In the genomic region with DNA sequence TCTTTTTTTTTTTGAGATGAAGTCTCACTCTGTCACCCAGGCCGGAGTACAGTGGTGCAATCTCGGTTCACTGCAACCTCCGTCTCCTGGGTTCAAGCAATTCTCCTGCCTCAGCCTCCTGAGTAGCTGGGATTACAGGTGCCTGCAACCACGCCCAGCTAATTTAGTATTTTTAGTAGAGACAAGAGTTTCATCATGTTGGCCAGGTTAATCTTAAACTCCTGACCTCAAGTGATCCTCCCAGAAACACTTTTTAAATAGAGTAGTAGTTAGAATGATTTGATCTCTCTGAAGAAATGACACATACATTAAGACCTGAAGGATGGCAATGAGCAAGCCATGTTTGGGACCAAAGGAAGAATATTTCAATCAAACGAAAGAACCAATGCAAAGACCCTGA, we compare ENCODE assay signal across 8 cellular contexts. TPM values are rescaled to one million over a fixed set of nuclear protein-coding genes. Genes with fewer than 3 reads are reported as not detected.
DNase-seq lines count a peak whose midpoint lies in the region; ATAC-seq and TF ChIP-seq lines count a peak whose summit lies in the region.
"Not testable (repeated sequence)": the region's sequence is repeated elsewhere in the genome, so short reads cannot be mapped to it uniquely, and the experiment has no call there.

No MANE protein-coding gene starts in this region.

- intact Hi-C loops in transverse colon (cut with DNase I; ENCODE audit: low total_unique reads): not testable (repeated sequence)

- H3K9me3 Mint-ChIP-seq in GM23338: not testable (repeated sequence)

- H3K4me1 ChIP-seq in GM23338 (ENCODE audit: insufficient read depth); liver (ENCODE audit: control insufficient read depth in 4 of 4, insufficient read depth in 4 of 4, low read length in 3 of 4): not testable (repeated sequence)
- H3K4me1 ChIP-seq in mucosa of rectum (ENCODE audit: control insufficient read depth in 2 of 2, insufficient read depth in 2 of 2, low read length in 2 of 2): peaks cover 0 to 20% of the 10 kb centered on the region in 2 donors
- H3K4me1 ChIP-seq in transverse colon: peaks cover 0 to 17% (median 3%) of the 10 kb centered on the region in 4 donors

- not testable (repeated sequence) for H3K9me2 ChIP-seq in GM23338 (ENCODE audit: insufficient read depth)

- H3K27ac ChIP-seq in GM23338 (ENCODE audit: low read depth) (peak overlapping the region; percentile 42; the same call in 1 of the 2 replicates), mucosa of rectum (ENCODE audit: low read depth in 2 of 2, low read length in 2 of 2) (peak overlapping the region; percentile 24 to 51), transverse colon (peak overlapping the region in 3 of 4 donors; percentile 31 to 44 (median 39))
- not testable (repeated sequence) for H3K27ac ChIP-seq in liver (ENCODE audit: low read depth in 1 of 2, low read length in 2 of 2)

- not testable (repeated sequence) for H2AFZ ChIP-seq in GM23338

- not testable (repeated sequence) for H3K27ac Mint-ChIP-seq in GM23338
- H3K27ac Mint-ChIP-seq in T-helper 17 cell: peak overlapping the region; percentile 51

- not testable (repeated sequence) for H3K4me2 ChIP-seq in GM23338

- not testable (repeated sequence) for H3K4me3 ChIP-seq in GM23338; liver (ENCODE audit: low read depth in 1 of 3, low read length in 3 of 3); mucosa of rectum (ENCODE audit: low read length in 2 of 2); transverse colon

- peaks cover 15% of the 10 kb centered on the region; the same call in 2 of the 3 replicates for H3K4me1 Mint-ChIP-seq in GM23338
- not testable (repeated sequence) for H3K4me1 Mint-ChIP-seq in T-helper 17 cell

- in situ Hi-C loops in Caki2 (cut with HindIII; ENCODE audit: low pct_unique_long_range_greater_than_20kb, low sequenced_read_pairs); transverse colon (cut with MboI; ENCODE audit: low pct_ligation_motif_present in 1 of 4, low pct_unique_long_range_greater_than_20kb in 1 of 4, low sequenced_read_pairs in 3 of 4): not testable (repeated sequence)

- not testable (repeated sequence) for H3K4me3 Mint-ChIP-seq in GM23338, T-helper 17 cell

- not testable (repeated sequence) for H4K20me1 ChIP-seq in GM23338 (replicated peaks; ENCODE audit: insufficient read depth)

- H3K79me2 ChIP-seq in GM23338 (replicated peaks; ENCODE audit: insufficient read depth): not testable (repeated sequence)

- H3K36me3 ChIP-seq in GM23338 (ENCODE audit: insufficient read depth); liver (ENCODE audit: control insufficient read depth in 4 of 4, insufficient read depth in 3 of 4, low read depth in 1 of 4, low read length in 3 of 4); mucosa of rectum (ENCODE audit: control insufficient read depth in 2 of 2, insufficient read depth in 2 of 2, low read length in 2 of 2); transverse colon: not testable (repeated sequence)

- peak; percentile 67 for ATAC-seq in GM19395 (IDR thresholded peaks at IDR 0.05; ENCODE audit: unreplicated experiment)
- not testable (repeated sequence) for ATAC-seq in GM23338, T-helper 17 cell

- TF ChIP-seq CTCF in GM23338 (conservative IDR thresholded peaks at IDR 0.05; ENCODE audit: low read depth in 2 of 2); liver (IDR thresholded peaks at IDR 0.05; ENCODE audit: low read depth, low read length, missing input control); transverse colon (IDR thresholded peaks at IDR 0.05): not testable (repeated sequence)

- not testable (repeated sequence) for H3K27me3 Mint-ChIP-seq in GM23338 (ENCODE audit: insufficient read depth, low read depth, poor library complexity); T-helper 17 cell

- not testable (repeated sequence) for TF ChIP-seq POLR2A in transverse colon (IDR thresholded peaks at IDR 0.05)

- not testable (repeated sequence) for H3K36me3 Mint-ChIP-seq in GM23338 (ENCODE audit: low read depth); T-helper 17 cell (ENCODE audit: low read depth)

- WGBS in liver: 39% methylated on average over 5 of the region's 5 CpGs
- 74 to 80% methylated on average over 1 to 5 of the region's 5 CpGs for WGBS in transverse colon (ENCODE audit: low coverage in 1 of 2), 2 donors

- TF ChIP-seq EP300 in transverse colon (IDR thresholded peaks at IDR 0.05; ENCODE audit: low read depth): not testable (repeated sequence)

- peak; percentile 64 for DNase-seq in Caki2 (ENCODE audit: low read depth)
- DNase-seq in GM23338 (ENCODE audit: low spot score); T-helper 17 cell; transverse colon: not testable (repeated sequence)
- DNase-seq in kidney tubule cell (ENCODE audit: low spot score): peak; percentile 52

- H3K9ac ChIP-seq in liver (ENCODE audit: low read depth in 1 of 2, low read length in 2 of 2); mucosa of rectum (ENCODE audit: low read depth in 1 of 2, low read length in 2 of 2): not testable (repeated sequence)

- not testable (repeated sequence) for H3K27me3 ChIP-seq in GM23338 (ENCODE audit: insufficient read depth); liver (ENCODE audit: control insufficient read depth in 4 of 4, insufficient read depth in 4 of 4, low read length in 3 of 4); mucosa of rectum (ENCODE audit: control insufficient read depth in 2 of 2, insufficient read depth in 2 of 2, low read length in 2 of 2); transverse colon

- H3F3A ChIP-seq in GM23338 (replicated peaks; ENCODE audit: low read depth): not testable (repeated sequence)

- not testable (repeated sequence) for H3K9me3 ChIP-seq in T-helper 17 cell (ENCODE audit: control insufficient read depth, low read length, poor library complexity, severe bottlenecking); liver (ENCODE audit: control insufficient read depth in 4 of 4, low read length in 3 of 4); mucosa of rectum (ENCODE audit: control insufficient read depth in 2 of 2, low read length in 2 of 2); transverse colon

- peak in 1 of 2 donors; percentile 10 for TF ChIP-seq RAD21 in liver (IDR thresholded peaks at IDR 0.05)

TF ChIP-seq in liver, 16 proteins besides CTCF, POLR2A, EP300 and RAD21:
- TF ChIP-seq RXRA (IDR thresholded peaks at IDR 0.05) (peak; percentile 62 to 64), SP1 (IDR thresholded peaks at IDR 0.05) (peak; percentile 9), HNF4A (conservative IDR thresholded peaks at IDR 0.05) (peak in 1 of 2 donors; percentile 18), ATF3 (IDR thresholded peaks at IDR 0.05) (peak; percentile 32)

RNA-seq across cellular contexts. Expression of gene SUSD1, which starts 46.7 kb away (rescaled TPM):
- total RNA-seq in Caki2 (2014; rRNA removed; shearing (Covaris generic); ENCODE audit: low replicate concordance): 20.3 and 34.6 TPM in 2 replicates
- total RNA-seq in GM23338 (2014; rRNA removed; shearing (Covaris generic)): 5.1 and 6.4 TPM in 2 replicates
- polyA plus RNA-seq in GM23338 (2016; fragmentation: Nextera tagmentation; extraction: Ambion mirVana): 1.2 and 1.4 TPM in 2 replicates
- total RNA-seq in T-helper 17 cell: 10 to 100 TPM; 11.8 to 23.7 TPM
- 10 to 100 TPM in 1 of 2 donors, 1 to 10 TPM in 1; 3.3 to 19.0 TPM for total RNA-seq in liver
- polyA plus RNA-seq in liver: 1 to 10 TPM; 1.2 to 3.1 TPM
- 10 to 100 TPM; 22.7 to 83.0 (median 24.7) TPM for total RNA-seq in transverse colon
